Comparison of ENCODE assay signal across 8 cellular contexts in the genomic region with DNA sequence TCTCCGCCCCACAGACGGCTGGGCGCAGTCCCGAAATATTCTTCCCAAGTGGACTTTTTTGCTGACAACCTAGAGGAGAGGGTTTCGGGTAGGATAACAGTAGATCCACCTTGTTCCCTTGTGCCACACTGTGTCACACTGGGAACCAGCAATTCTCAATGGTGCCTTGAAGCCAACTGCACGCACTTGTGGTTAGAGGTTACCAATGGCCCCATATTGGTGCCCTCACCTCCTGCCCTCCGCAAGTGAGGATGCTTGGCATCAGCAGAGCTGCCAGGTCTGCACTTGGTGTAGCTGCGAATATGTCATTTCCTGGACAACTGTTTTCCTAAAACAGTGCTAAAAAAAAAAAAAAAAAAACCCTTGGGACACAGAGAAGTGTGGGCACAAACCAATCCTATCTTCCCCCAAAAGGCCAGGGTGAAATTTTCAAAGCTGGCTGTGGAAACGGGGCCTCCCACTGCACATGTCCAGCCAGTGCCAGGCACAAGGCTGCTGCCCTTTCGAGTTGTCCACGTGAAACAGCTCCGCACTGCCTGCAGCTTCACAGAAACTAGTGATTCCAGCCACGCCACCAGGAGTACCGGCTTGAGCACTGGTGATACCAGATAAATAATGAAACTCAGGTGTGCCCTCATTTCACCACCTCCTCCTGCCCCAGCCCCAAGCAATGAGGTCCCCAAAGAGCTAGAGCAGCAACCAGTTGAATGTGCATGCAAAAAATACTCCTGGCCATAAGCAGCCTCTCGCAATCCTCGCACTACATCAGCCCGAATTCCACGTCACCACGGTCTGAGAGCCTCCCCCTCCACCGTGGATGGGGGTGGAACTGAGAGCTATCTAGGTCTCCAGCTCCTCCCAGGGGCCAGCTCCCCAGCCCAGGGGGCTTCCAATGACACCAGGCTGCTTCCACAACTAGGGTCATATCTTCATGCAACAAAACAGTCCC. TPM values are rescaled to one million over a fixed set of nuclear protein-coding genes. Genes with fewer than 3 reads are reported as not detected.
DNase-seq lines count a peak whose midpoint lies in the region; ATAC-seq and TF ChIP-seq lines count a peak whose summit lies in the region.

No MANE protein-coding gene starts in this region.

- 0 out of 2 replicates have a peak, but pooled peaks cover 3% of the 10 kb centered on the region for H4K20me1 ChIP-seq in DOHH2 (ENCODE audit: control insufficient read depth, insufficient read depth, low read depth, low read length)

- TF ChIP-seq CTCF in DOHH2 (IDR thresholded peaks at IDR 0.05; ENCODE audit: low read depth, low read length, poor library complexity, severe bottlenecking), result no peak

- peak overlapping the region; percentile 97 to 100 (median 100) for H3K27ac Mint-ChIP-seq in naive thymus-derived CD4-positive, alpha-beta T cell

- peaks cover 9% of the 10 kb centered on the region for H3K27me3 ChIP-seq in DOHH2 (ENCODE audit: control insufficient read depth, low read length)
- H3K27me3 ChIP-seq in SJCRH30, result no peaks in the 10 kb centered on the region
- no peaks in the 10 kb centered on the region for H3K27me3 ChIP-seq in naive thymus-derived CD4-positive, alpha-beta T cell (ENCODE audit: control insufficient read depth in 2 of 2, insufficient read depth in 2 of 2, low read length in 2 of 2)

- H3K4me1 Mint-ChIP-seq in naive thymus-derived CD4-positive, alpha-beta T cell, result peaks cover 53 to 78% (median 68%) of the 10 kb centered on the region in 7 donors

- H3K27ac ChIP-seq in DOHH2 (ENCODE audit: low read depth, low read length) (peak overlapping the region; percentile 98), SJCRH30 (no peak overlapping the region), caudate nucleus (ENCODE audit: low read depth, low read length) (peak overlapping the region; percentile 56)
- H3K27ac ChIP-seq in naive thymus-derived CD4-positive, alpha-beta T cell (ENCODE audit: low read depth, low read length), result peak overlapping the region; percentile 99

- no peaks in the 10 kb centered on the region for H3K9me2 ChIP-seq in DOHH2 (replicated peaks; ENCODE audit: control insufficient read depth, low read length)

- intact Hi-C loops in naive thymus-derived CD4-positive, alpha-beta T cell (cut with micrococcal nuclease), result loop anchor here (1.0 to 5.0 kb wide), 5 partner anchors 9 to 474 kb away; a partner anchor contains a TSS

- POLR2A ChIA-PET in naive thymus-derived CD4-positive, alpha-beta T cell (lab: Charles Lee), result interaction anchor here (0.6 to 11.8 kb wide), 28 partner anchors 8 to 253 kb away, joined by 3 to 202 read pairs (median 5); a partner anchor contains a TSS

- H3K36me3 ChIP-seq in DOHH2 (ENCODE audit: control insufficient read depth, low read length) (peaks cover 31% of the 10 kb centered on the region), SJCRH30 (no peaks in the 10 kb centered on the region; the same call in 1 of the 2 replicates)
- H3K36me3 ChIP-seq in naive thymus-derived CD4-positive, alpha-beta T cell (ENCODE audit: control insufficient read depth in 2 of 3, insufficient read depth in 3 of 3, low read length in 3 of 3), result no peaks in the 10 kb centered on the region

- DNase-seq in SJCRH30 (no peak), caudate nucleus (lab: John Stamatoyannopoulos, UW) (peak in 23 of 61 donors; percentile 16 to 54 (median 30)), mesenteric fat pad (ENCODE audit: low spot score) (no peak), GM19240 (ENCODE audit: insufficient read length, low spot score) (no peak)
- DNase-seq in naive thymus-derived CD4-positive, alpha-beta T cell, result peak; percentile 50 to 90 (median 80)

- H3K4me2 ChIP-seq in DOHH2 (ENCODE audit: low read length), result peak overlapping the region; percentile 97

- CTCF ChIA-PET in naive thymus-derived CD4-positive, alpha-beta T cell (lab: Charles Lee), result interaction anchor here (0.6 to 2.5 kb wide), 24 partner anchors 7 to 451 kb away, joined by 3 to 10 read pairs (median 4); a partner anchor contains a TSS

- H3K4me1 ChIP-seq in DOHH2 (ENCODE audit: control insufficient read depth, low read length), result peaks cover 76% of the 10 kb centered on the region
- H3K4me1 ChIP-seq in SJCRH30, result peaks cover 3% of the 10 kb centered on the region
- peaks cover 33 to 52% of the 10 kb centered on the region in 2 donors for H3K4me1 ChIP-seq in naive thymus-derived CD4-positive, alpha-beta T cell (ENCODE audit: control insufficient read depth in 2 of 2, insufficient read depth in 2 of 2, low read length in 2 of 2)

- H3K4me3 ChIP-seq in DOHH2 (ENCODE audit: low read length) (peak overlapping the region; percentile 72), SJCRH30 (peak overlapping the region; percentile 48)
- peak overlapping the region; percentile 58 for H3K4me3 ChIP-seq in naive thymus-derived CD4-positive, alpha-beta T cell (ENCODE audit: low read length)

- ATAC-seq in naive thymus-derived CD4-positive, alpha-beta T cell, result peak; percentile 33
- ATAC-seq in HG02870 (IDR thresholded peaks at IDR 0.05; ENCODE audit: unreplicated experiment), result no peak
- ATAC-seq in HG03095 (IDR thresholded peaks at IDR 0.05; ENCODE audit: unreplicated experiment), result no peak

- peaks cover 0 to 37% (median 5%) of the 10 kb centered on the region in 5 donors for H3K36me3 Mint-ChIP-seq in naive thymus-derived CD4-positive, alpha-beta T cell

- no peaks in the 10 kb centered on the region for H3K9me3 ChIP-seq in DOHH2 (ENCODE audit: control insufficient read depth, insufficient read depth, low read length)
- H3K9me3 ChIP-seq in SJCRH30 (replicated peaks), result no peaks in the 10 kb centered on the region
- H3K9me3 ChIP-seq in naive thymus-derived CD4-positive, alpha-beta T cell (ENCODE audit: control insufficient read depth in 2 of 3, low read length in 3 of 3), result no peaks in the 10 kb centered on the region

- H3K4me3 Mint-ChIP-seq in naive thymus-derived CD4-positive, alpha-beta T cell, result peak overlapping the region; percentile 85 to 98 (median 94)

- peaks cover 25% of the 10 kb centered on the region for H3F3A ChIP-seq in DOHH2 (ENCODE audit: control insufficient read depth, insufficient read depth)

- peaks cover 0 to 4% (median 0%) of the 10 kb centered on the region in 5 donors for H3K27me3 Mint-ChIP-seq in naive thymus-derived CD4-positive, alpha-beta T cell

- H3K9me3 Mint-ChIP-seq in naive thymus-derived CD4-positive, alpha-beta T cell, result peaks cover 0 to 14% (median 0%) of the 10 kb centered on the region in 11 donors

- peaks cover 19% of the 10 kb centered on the region for H3K79me2 ChIP-seq in DOHH2 (ENCODE audit: control insufficient read depth, low read length)

RNA-seq across cellular contexts. Expression of a gene that starts 51.2 kb away (rescaled TPM):
- 15.1 and 17.0 TPM in 2 replicates for total RNA-seq in SJCRH30 (2014; rRNA removed; shearing (Covaris generic))
- total RNA-seq in naive thymus-derived CD4-positive, alpha-beta T cell, result 100 to 1,000 TPM in 3 of 5 experiments, 10 to 100 TPM in 2; 94.9 to 156 (median 118) TPM
- polyA plus RNA-seq in naive thymus-derived CD4-positive, alpha-beta T cell, result 10 to 100 TPM; 41.0 to 87.2 TPM
- 16.8 TPM for total RNA-seq in mesenteric fat pad

RNA-seq across cellular contexts. Expression of a gene that starts 51.4 kb away (rescaled TPM):
- 74.1 and 76.0 TPM in 2 replicates for total RNA-seq in SJCRH30 (2014; rRNA removed; shearing (Covaris generic))
- 100 to 1,000 TPM in 2 of 5 experiments, 10 to 100 TPM in 3; 66.2 to 118 (median 95.8) TPM for total RNA-seq in naive thymus-derived CD4-positive, alpha-beta T cell
- polyA plus RNA-seq in naive thymus-derived CD4-positive, alpha-beta T cell, result 100 to 1,000 TPM; 175 to 234 TPM
- 30.1 TPM for total RNA-seq in mesenteric fat pad

Comparison
In these comparisons a context has a peak if more than half of its experiments do, and no peak if none do; other contexts are left out.
1. DNase-seq: peak in naive thymus-derived CD4-positive, alpha-beta T cell (9 of 9); none in SJCRH30 (0 of 2), mesenteric fat pad (single experiment) and GM19240 (single experiment).
2. Peak in every context shown above with its lines, with median percentiles within 50 percentile points of each other: H3K4me3 ChIP-seq.